1 cellular context compared by ENCODE assay signal in genomic region chrX:39772057-39772832, GRCh38.
TF ChIP-seq lines count a peak whose summit lies in the region.

No MANE protein-coding gene starts in this region.

TF ChIP-seq in HepG2, 621 proteins besides CTCF, POLR2A, EP300 and RAD21 (continued from another document):
- TF ChIP-seq ZNF142 (CRISPR knock-in tag; IDR thresholded peaks at IDR 0.05), result no peak
- TF ChIP-seq E2F1 (CRISPR knock-in tag; IDR thresholded peaks at IDR 0.05), result no peak
- TF ChIP-seq ZNF558 (CRISPR knock-in tag; IDR thresholded peaks at IDR 0.05; ENCODE audit: borderline replicate concordance), result no peak
- TF ChIP-seq ZSCAN31 (CRISPR knock-in tag; IDR thresholded peaks at IDR 0.05; ENCODE audit: low read depth), result no peak
- no peak for TF ChIP-seq AGO2 (optimal IDR thresholded peaks at IDR 0.05; ENCODE audit: low read depth, low read length)
- TF ChIP-seq ZNF713 (CRISPR knock-in tag; IDR thresholded peaks at IDR 0.05), result no peak
- no peak for TF ChIP-seq SMARCE1 (IDR thresholded peaks at IDR 0.05; ENCODE audit: borderline replicate concordance)
- TF ChIP-seq ZNF329 (CRISPR knock-in tag; IDR thresholded peaks at IDR 0.05; ENCODE audit: low read depth), result no peak
- TF ChIP-seq AGO1 (IDR thresholded peaks at IDR 0.05; ENCODE audit: low read depth, low read length, poor library complexity, severe bottlenecking), result no peak
- peak; percentile 21; the same call in 1 of the 2 replicates for TF ChIP-seq ZNF331 (CRISPR knock-in tag; IDR thresholded peaks at IDR 0.05)
- peak; percentile 64 for TF ChIP-seq BCL6 (CRISPR knock-in tag; IDR thresholded peaks at IDR 0.05)
- TF ChIP-seq ZBTB34 (CRISPR knock-in tag; IDR thresholded peaks at IDR 0.05), result no peak
- TF ChIP-seq TCF7L2 (IDR thresholded peaks at IDR 0.05; ENCODE audit: low read depth, low read length), result no peak
- no peak for TF ChIP-seq JDP2 (CRISPR knock-in tag; IDR thresholded peaks at IDR 0.05; ENCODE audit: borderline replicate concordance)
- TF ChIP-seq CREB3 (CRISPR knock-in tag; IDR thresholded peaks at IDR 0.05), result no peak
- no peak for TF ChIP-seq TRIM24 (CRISPR knock-in tag; IDR thresholded peaks at IDR 0.05)
- TF ChIP-seq RERE (CRISPR knock-in tag; IDR thresholded peaks at IDR 0.05; ENCODE audit: low read depth), result peak; percentile 71
- TF ChIP-seq FOXC1 (CRISPR knock-in tag; IDR thresholded peaks at IDR 0.05; ENCODE audit: borderline replicate concordance), result no peak
- TF ChIP-seq SKI (IDR thresholded peaks at IDR 0.05; ENCODE audit: partially characterized antibody), result peak; percentile 31
